Comparison of ENCODE assay signal across 9 cellular contexts in the genomic region with DNA sequence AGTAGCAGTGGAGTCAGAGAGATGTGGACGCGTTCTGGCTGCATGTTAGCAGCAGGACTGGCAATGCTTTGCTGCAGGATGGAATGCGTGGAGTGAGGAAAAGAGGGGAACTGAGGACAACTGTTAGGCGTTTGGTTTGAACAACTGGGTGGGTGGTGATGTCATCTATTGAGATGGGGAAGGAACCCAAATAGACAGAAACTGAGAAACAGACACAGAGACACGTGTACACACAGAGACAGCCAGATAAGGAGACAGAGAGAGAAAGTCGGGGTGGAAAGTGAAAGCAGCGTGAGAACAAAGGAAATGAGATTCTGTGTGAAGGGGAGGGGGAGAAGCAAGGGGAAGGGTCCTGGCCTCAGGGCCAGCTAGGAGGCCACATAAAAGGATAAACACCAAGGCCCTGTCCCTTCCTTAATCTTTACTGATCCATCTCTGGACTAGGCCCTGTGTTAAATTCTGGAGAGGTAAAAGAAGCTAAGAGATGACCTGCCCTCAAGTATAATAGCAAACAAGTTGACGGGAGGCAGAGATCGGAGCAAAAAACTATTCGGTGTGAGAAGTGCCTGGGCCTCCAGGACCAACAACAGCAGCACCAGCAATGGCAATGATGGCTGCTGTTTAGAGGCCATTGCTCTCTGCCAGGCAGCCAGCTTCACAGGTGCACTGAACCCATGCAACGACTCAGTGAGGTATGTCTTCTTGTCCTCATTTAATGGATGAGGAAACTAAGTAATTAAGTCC. TPM values are rescaled to one million over a fixed set of nuclear protein-coding genes. Genes with fewer than 3 reads are reported as not detected.
DNase-seq lines count a peak whose midpoint lies in the region; ATAC-seq and TF ChIP-seq lines count a peak whose summit lies in the region.
"Had no signal": no experiment of that assay in that cellular context is flagged by ENCODE, and none has a peak within 500 bp of the region (broad histone marks: within the 10 kb centered on the region; RNA-seq: fewer than 3 reads in every experiment).

No MANE protein-coding gene starts in this region.

- H3K4me1 ChIP-seq in spleen: peaks cover 5 to 32% (median 13%) of the 10 kb centered on the region in 6 donors

- no peaks in the 10 kb centered on the region for H3K27me3 ChIP-seq in spleen (replicated peaks in 1 of 7)
- H3K27me3 ChIP-seq: vagina had no signal

- intact Hi-C loops in spleen (cut with DNase I; ENCODE audit: low total_unique reads): no loop called here

- WGBS in spleen, 5 donors: 47 to 53% (median 50%) methylated on average over 11 of the region's 11 CpGs

- peaks cover 3% of the 10 kb centered on the region for H3K27me3 Mint-ChIP-seq in brain
- H3K27me3 Mint-ChIP-seq in stimulated activated memory B cell treated with anti-CD40 and anti-IgM and Interleukin-4, amounts not matched to agents 10 μg/mL and 1 μg/mL and 100 μg/mL, for 72 hours: peaks cover 20% of the 10 kb centered on the region

- H3K4me3 Mint-ChIP-seq in brain: peak overlapping the region in 1 of 5 experiments; percentile 48
- H3K4me3 Mint-ChIP-seq in stimulated activated memory B cell treated with anti-CD40 and anti-IgM and Interleukin-4, amounts not matched to agents 10 μg/mL and 1 μg/mL and 100 μg/mL, for 72 hours: peak overlapping the region; percentile 0

- no peak for TF ChIP-seq POLR2A in spleen (IDR thresholded peaks at IDR 0.05)

- H3K9me3 ChIP-seq in spleen: no peaks in the 10 kb centered on the region
- H3K9me3 ChIP-seq: vagina had no signal

- H3K4me1 Mint-ChIP-seq in brain: peaks cover 64% of the 10 kb centered on the region
- peaks cover 22% of the 10 kb centered on the region for H3K4me1 Mint-ChIP-seq in stimulated activated memory B cell treated with anti-CD40 and anti-IgM and Interleukin-4, amounts not matched to agents 10 μg/mL and 1 μg/mL and 100 μg/mL, for 72 hours

- no peaks in the 10 kb centered on the region for H3K36me3 ChIP-seq in spleen
- H3K36me3 ChIP-seq: vagina had no signal

- H3K9me3 Mint-ChIP-seq in brain: peaks cover 0 to 4% (median 0%) of the 10 kb centered on the region in 5 experiments
- no peaks in the 10 kb centered on the region for H3K9me3 Mint-ChIP-seq in stimulated activated memory B cell treated with anti-CD40 and anti-IgM and Interleukin-4, amounts not matched to agents 10 μg/mL and 1 μg/mL and 100 μg/mL, for 72 hours

- no peak for TF ChIP-seq CTCF in brain (conservative IDR thresholded peaks at IDR 0.05)
- no peak for TF ChIP-seq CTCF in spleen (IDR thresholded peaks at IDR 0.05 in 8 of 11, conservative IDR thresholded peaks at IDR 0.05 in 3 of 11)

- H3K27ac ChIP-seq in spleen: peak overlapping the region in 4 of 8 donors; percentile 10 to 55 (median 50)
- H3K27ac ChIP-seq: vagina had no signal

- ATAC-seq in HG03342 (IDR thresholded peaks at IDR 0.05; ENCODE audit: unreplicated experiment): peak; percentile 72
- peak; percentile 77 for ATAC-seq in stimulated activated memory B cell treated with anti-CD40 and anti-IgM and Interleukin-4, amounts not matched to agents 10 μg/mL and 1 μg/mL and 100 μg/mL, for 72 hours

- peak; percentile 63 for DNase-seq in activated effector memory CD4-positive, alpha-beta T cell treated with anti-CD3 and anti-CD28 coated beads, Interleukin-2, amount 50 U/mL, for 16 hours
- DNase-seq in activated effector memory CD4-positive, alpha-beta T cell treated with Interleukin-2 at 50 U/mL for 16 hours: no peak
- no peak for DNase-seq in NCI-H2227 treated with DMSO at 0.1 percent for 48 hours (lab: John Stamatoyannopoulos, UW)
- DNase-seq in spleen: no peak
- DNase-seq in islet precursor cell: no peak

- no peaks in the 10 kb centered on the region for H3K36me3 Mint-ChIP-seq in brain
- no peaks in the 10 kb centered on the region for H3K36me3 Mint-ChIP-seq in stimulated activated memory B cell treated with anti-CD40 and anti-IgM and Interleukin-4, amounts not matched to agents 10 μg/mL and 1 μg/mL and 100 μg/mL, for 72 hours

- H3K27ac Mint-ChIP-seq in brain: peak overlapping the region in 4 of 5 experiments; percentile 5 to 91 (median 72)
- H3K27ac Mint-ChIP-seq in stimulated activated memory B cell treated with anti-CD40 and anti-IgM and Interleukin-4, amounts not matched to agents 10 μg/mL and 1 μg/mL and 100 μg/mL, for 72 hours: peak overlapping the region; percentile 6

- H3K4me3 ChIP-seq in spleen: peak overlapping the region in 2 of 8 donors; percentile 10 to 32
- H3K4me3 ChIP-seq: vagina had no signal

RNA-seq across cellular contexts. Expression of gene VWA5B1, which starts 31.6 kb away (rescaled TPM):
- polyA plus RNA-seq in brain (ENCODE audit: insufficient read depth, low read depth, low replicate concordance): 0.14 TPM
- under 1 TPM in 1 of 7 donors, not detected in 6; 0.28 TPM for total RNA-seq in spleen
- polyA plus RNA-seq in spleen: not detected
- total RNA-seq: vagina had no signal
